32 cellular contexts compared by ENCODE assay signal in the genomic region with DNA sequence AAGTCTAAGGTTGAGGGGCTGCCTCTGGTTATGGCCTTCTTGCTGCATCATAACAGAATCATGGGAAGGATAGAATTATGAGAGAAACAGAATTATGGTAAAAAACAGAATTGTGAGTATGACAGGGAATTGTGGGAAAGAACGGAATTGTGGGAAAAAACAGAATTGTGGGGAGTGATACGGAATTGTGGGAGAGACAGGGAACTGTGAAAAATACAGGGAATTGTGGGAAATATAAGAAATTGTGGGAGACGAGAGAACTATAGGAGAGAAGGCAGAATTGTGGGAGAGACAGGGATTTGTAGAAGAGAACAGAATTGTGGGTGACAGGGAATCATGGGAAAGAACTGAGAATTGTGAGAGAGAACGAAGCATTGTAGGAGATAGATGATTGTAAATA.
"Had no signal": no experiment of that assay in that cellular context is flagged by ENCODE, and none has a peak within 500 bp of the region (broad histone marks: within the 10 kb centered on the region; RNA-seq: fewer than 3 reads in every experiment).

No MANE protein-coding gene starts in this region.

- DNase-seq: Karpas-422, Kasumi-1, MG63, MM.1S, MV-4-11, NCI-H1048, NCI-H1092, NCI-H1092 treated with DMSO at 0.1 percent for 48 hours, NCI-H1105, NCI-H1105 treated with DMSO at 0.1 percent for 48 hours, NCI-H1417, NCI-H1417 treated with DMSO at 0.1 percent for 48 hours, NCI-H1436, NCI-H1436 treated with DMSO at 0.1 percent for 48 hours, NCI-H146, NCI-H1694, NCI-H1694 treated with DMSO at 0.1 percent for 48 hours, NCI-H187, NCI-H187 treated with DMSO at 0.1 percent for 48 hours, NCI-H1930, NCI-H2029, NCI-H2029 treated with DMSO at 0.1 percent for 48 hours, NCI-H2081, NCI-H2081 treated with DMSO at 0.1 percent for 48 hours, NCI-H2107, NCI-H2171, NCI-H2171 treated with DMSO at 0.1 percent for 48 hours, NCI-H2227 treated with DMSO at 0.1 percent for 48 hours, NCI-H226, NCI-H345, NCI-H510A, NCI-H510A treated with DMSO at 0.1 percent for 48 hours had no signal

- H3K36me3 ChIP-seq: MG63 had no signal

- H3K27me3 ChIP-seq: MG63 had no signal

- H3K4me3 ChIP-seq: MG63 had no signal

- H3K9me3 ChIP-seq: MG63 had no signal
